In the genomic region with DNA sequence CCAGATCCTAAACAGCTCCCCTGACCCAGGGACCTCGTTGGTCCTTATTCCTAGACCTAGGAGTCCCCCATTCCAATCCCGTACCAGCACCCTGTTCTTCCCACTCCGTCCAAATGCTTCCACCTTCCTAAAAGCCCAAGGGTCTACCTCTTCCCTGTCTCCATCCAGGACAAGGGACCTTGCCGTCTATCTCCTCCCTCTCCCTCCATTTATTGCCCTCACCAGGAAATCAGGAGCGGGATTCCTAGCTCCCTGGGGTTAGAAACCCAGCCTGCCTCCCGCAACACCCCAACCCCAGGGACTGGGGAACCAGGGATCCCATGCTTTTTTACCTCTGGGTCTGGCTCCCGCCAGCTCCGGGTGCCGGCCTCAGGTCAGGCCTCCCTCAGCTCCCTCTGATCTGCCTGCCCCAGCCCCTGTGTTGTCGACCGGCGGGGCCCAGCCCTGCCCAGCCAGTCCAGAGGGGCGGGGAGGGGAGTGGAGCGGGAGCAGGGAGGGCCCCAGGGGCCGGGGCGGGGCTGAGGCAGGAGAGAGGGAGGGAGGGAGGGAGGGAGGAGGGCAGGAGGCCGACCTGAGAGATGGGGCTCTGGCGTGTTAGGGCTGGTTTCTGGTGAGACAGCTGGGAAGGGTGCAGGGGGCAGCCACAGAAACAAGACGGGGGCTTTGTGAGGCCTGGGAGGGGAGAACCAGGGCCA, we compare ENCODE assay signal across 1 cellular context.
TF ChIP-seq lines count a peak whose summit lies in the region.

A gene with protein sequence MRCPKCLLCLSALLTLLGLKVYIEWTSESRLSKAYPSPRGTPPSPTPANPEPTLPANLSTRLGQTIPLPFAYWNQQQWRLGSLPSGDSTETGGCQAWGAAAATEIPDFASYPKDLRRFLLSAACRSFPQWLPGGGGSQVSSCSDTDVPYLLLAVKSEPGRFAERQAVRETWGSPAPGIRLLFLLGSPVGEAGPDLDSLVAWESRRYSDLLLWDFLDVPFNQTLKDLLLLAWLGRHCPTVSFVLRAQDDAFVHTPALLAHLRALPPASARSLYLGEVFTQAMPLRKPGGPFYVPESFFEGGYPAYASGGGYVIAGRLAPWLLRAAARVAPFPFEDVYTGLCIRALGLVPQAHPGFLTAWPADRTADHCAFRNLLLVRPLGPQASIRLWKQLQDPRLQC (minus strand): TSS at position 423 of the 695 bp plus-strand sequence. CDS start 596 bp downstream, outside the sequence.

TF ChIP-seq in HEK293, 187 proteins besides CTCF, POLR2A, EP300 and RAD21 (continued from another document):
- TF ChIP-seq, protein P1, sequence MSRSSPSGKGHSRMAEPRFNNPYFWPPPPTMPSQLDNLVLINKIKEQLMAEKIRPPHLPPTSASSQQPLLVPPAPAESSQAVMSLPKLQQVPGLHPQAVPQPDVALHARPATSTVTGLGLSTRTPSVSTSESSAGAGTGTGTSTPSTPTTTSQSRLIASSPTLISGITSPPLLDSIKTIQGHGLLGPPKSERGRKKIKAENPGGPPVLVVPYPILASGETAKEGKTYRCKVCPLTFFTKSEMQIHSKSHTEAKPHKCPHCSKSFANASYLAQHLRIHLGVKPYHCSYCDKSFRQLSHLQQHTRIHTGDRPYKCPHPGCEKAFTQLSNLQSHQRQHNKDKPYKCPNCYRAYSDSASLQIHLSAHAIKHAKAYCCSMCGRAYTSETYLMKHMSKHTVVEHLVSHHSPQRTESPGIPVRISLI (tag by site-specific recombination; IDR thresholded peaks at IDR 0.05), result no peak
- TF ChIP-seq KLF1 (tag by site-specific recombination; IDR thresholded peaks at IDR 0.05), result peak; percentile 30
- TF ChIP-seq IKZF3 (tag by site-specific recombination; IDR thresholded peaks at IDR 0.05), result peak; percentile 51
- TF ChIP-seq ZIC2 (tag by site-specific recombination; IDR thresholded peaks at IDR 0.05), result peak; percentile 35; the same call in 1 of the 2 replicates
- TF ChIP-seq ZNF138 (tag by site-specific recombination; IDR thresholded peaks at IDR 0.05; ENCODE audit: borderline replicate concordance), result no peak
- TF ChIP-seq ZNF510 (tag by site-specific recombination; IDR thresholded peaks at IDR 0.05; ENCODE audit: insufficient replicate concordance), result no peak
- TF ChIP-seq, protein P2, sequence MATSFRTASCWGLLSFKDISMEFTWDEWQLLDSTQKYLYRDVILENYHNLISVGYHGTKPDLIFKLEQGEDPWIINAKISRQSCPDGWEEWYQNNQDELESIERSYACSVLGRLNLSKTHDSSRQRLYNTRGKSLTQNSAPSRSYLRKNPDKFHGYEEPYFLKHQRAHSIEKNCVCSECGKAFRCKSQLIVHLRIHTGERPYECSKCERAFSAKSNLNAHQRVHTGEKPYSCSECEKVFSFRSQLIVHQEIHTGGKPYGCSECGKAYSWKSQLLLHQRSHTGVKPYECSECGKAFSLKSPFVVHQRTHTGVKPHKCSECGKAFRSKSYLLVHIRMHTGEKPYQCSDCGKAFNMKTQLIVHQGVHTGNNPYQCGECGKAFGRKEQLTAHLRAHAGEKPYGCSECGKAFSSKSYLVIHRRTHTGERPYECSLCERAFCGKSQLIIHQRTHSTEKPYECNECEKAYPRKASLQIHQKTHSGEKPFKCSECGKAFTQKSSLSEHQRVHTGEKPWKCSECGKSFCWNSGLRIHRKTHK (tag by site-specific recombination; IDR thresholded peaks at IDR 0.05), result no peak
- TF ChIP-seq, protein P3, sequence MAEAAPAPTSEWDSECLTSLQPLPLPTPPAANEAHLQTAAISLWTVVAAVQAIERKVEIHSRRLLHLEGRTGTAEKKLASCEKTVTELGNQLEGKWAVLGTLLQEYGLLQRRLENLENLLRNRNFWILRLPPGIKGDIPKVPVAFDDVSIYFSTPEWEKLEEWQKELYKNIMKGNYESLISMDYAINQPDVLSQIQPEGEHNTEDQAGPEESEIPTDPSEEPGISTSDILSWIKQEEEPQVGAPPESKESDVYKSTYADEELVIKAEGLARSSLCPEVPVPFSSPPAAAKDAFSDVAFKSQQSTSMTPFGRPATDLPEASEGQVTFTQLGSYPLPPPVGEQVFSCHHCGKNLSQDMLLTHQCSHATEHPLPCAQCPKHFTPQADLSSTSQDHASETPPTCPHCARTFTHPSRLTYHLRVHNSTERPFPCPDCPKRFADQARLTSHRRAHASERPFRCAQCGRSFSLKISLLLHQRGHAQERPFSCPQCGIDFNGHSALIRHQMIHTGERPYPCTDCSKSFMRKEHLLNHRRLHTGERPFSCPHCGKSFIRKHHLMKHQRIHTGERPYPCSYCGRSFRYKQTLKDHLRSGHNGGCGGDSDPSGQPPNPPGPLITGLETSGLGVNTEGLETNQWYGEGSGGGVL (tag by site-specific recombination; IDR thresholded peaks at IDR 0.05), result peak; percentile 79
- TF ChIP-seq SALL2 (tag by site-specific recombination; IDR thresholded peaks at IDR 0.05; ENCODE audit: borderline replicate concordance), result no peak
- no peak for TF ChIP-seq ZFP3 (tag by site-specific recombination; IDR thresholded peaks at IDR 0.05; ENCODE audit: low read depth)
- peak; percentile 93 for TF ChIP-seq ZBTB20 (tag by site-specific recombination; IDR thresholded peaks at IDR 0.05)
- TF ChIP-seq HOXA7 (CRISPR knock-in tag; IDR thresholded peaks at IDR 0.05; ENCODE audit: borderline replicate concordance), result no peak
- TF ChIP-seq ZNF837 (tag by site-specific recombination; IDR thresholded peaks at IDR 0.05), result no peak
- TF ChIP-seq ZNF560 (tag by site-specific recombination; IDR thresholded peaks at IDR 0.05; ENCODE audit: borderline replicate concordance), result no peak
- TF ChIP-seq, protein P4, sequence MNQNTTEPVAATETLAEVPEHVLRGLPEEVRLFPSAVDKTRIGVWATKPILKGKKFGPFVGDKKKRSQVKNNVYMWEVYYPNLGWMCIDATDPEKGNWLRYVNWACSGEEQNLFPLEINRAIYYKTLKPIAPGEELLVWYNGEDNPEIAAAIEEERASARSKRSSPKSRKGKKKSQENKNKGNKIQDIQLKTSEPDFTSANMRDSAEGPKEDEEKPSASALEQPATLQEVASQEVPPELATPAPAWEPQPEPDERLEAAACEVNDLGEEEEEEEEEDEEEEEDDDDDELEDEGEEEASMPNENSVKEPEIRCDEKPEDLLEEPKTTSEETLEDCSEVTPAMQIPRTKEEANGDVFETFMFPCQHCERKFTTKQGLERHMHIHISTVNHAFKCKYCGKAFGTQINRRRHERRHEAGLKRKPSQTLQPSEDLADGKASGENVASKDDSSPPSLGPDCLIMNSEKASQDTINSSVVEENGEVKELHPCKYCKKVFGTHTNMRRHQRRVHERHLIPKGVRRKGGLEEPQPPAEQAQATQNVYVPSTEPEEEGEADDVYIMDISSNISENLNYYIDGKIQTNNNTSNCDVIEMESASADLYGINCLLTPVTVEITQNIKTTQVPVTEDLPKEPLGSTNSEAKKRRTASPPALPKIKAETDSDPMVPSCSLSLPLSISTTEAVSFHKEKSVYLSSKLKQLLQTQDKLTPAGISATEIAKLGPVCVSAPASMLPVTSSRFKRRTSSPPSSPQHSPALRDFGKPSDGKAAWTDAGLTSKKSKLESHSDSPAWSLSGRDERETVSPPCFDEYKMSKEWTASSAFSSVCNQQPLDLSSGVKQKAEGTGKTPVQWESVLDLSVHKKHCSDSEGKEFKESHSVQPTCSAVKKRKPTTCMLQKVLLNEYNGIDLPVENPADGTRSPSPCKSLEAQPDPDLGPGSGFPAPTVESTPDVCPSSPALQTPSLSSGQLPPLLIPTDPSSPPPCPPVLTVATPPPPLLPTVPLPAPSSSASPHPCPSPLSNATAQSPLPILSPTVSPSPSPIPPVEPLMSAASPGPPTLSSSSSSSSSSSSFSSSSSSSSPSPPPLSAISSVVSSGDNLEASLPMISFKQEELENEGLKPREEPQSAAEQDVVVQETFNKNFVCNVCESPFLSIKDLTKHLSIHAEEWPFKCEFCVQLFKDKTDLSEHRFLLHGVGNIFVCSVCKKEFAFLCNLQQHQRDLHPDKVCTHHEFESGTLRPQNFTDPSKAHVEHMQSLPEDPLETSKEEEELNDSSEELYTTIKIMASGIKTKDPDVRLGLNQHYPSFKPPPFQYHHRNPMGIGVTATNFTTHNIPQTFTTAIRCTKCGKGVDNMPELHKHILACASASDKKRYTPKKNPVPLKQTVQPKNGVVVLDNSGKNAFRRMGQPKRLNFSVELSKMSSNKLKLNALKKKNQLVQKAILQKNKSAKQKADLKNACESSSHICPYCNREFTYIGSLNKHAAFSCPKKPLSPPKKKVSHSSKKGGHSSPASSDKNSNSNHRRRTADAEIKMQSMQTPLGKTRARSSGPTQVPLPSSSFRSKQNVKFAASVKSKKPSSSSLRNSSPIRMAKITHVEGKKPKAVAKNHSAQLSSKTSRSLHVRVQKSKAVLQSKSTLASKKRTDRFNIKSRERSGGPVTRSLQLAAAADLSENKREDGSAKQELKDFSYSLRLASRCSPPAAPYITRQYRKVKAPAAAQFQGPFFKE (tag by site-specific recombination; IDR thresholded peaks at IDR 0.05; ENCODE audit: borderline replicate concordance), result no peak
- peak; percentile 58 for TF ChIP-seq ZNF600 (tag by site-specific recombination; IDR thresholded peaks at IDR 0.05)
- TF ChIP-seq ZNF416 (tag by site-specific recombination; IDR thresholded peaks at IDR 0.05), result no peak
- TF ChIP-seq SP3 (tag by site-specific recombination; IDR thresholded peaks at IDR 0.05), result peak; percentile 66
- TF ChIP-seq BCL11A (tag by site-specific recombination; IDR thresholded peaks at IDR 0.05; ENCODE audit: low read depth), result no peak
- TF ChIP-seq, protein P5, sequence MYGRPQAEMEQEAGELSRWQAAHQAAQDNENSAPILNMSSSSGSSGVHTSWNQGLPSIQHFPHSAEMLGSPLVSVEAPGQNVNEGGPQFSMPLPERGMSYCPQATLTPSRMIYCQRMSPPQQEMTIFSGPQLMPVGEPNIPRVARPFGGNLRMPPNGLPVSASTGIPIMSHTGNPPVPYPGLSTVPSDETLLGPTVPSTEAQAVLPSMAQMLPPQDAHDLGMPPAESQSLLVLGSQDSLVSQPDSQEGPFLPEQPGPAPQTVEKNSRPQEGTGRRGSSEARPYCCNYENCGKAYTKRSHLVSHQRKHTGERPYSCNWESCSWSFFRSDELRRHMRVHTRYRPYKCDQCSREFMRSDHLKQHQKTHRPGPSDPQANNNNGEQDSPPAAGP (tag by site-specific recombination; IDR thresholded peaks at IDR 0.05), result 0 out of 2 replicates have a peak, but pooled peaks have one; percentile 5
- TF ChIP-seq ZNF629 (tag by site-specific recombination; IDR thresholded peaks at IDR 0.05), result no peak
- TF ChIP-seq SP7 (tag by site-specific recombination; IDR thresholded peaks at IDR 0.05), result 0 out of 2 replicates have a peak, but pooled peaks have one; percentile 7
- peak; percentile 84 for TF ChIP-seq ZNF335 (tag by site-specific recombination; conservative IDR thresholded peaks at IDR 0.05)
